Comparison of ENCODE assay signal across 24 cellular contexts in genomic region chr12:120652671-120653435, GRCh38. TPM values are rescaled to one million over a fixed set of nuclear protein-coding genes. Genes with fewer than 3 reads are reported as not detected.
DNase-seq lines count a peak whose midpoint lies in the region; ATAC-seq, FAIRE-seq and TF ChIP-seq lines count a peak whose summit lies in the region.
"Had no signal": no experiment of that assay in that cellular context is flagged by ENCODE, and none has a peak within 500 bp of the region (broad histone marks: within the 10 kb centered on the region; RNA-seq: fewer than 3 reads in every experiment).

No MANE protein-coding gene starts in this region.

- H3K9ac ChIP-seq in kidney (ENCODE audit: low read length in 2 of 2): no peak overlapping the region

- intact Hi-C loops in kidney (cut with DNase I): no loop called here
- intact Hi-C loops in sigmoid colon (cut with DNase I): no loop called here
- intact Hi-C loops in activated naive CD4-positive, alpha-beta T cell treated with anti-CD3 and anti-CD28 coated beads for 36 hours (cut with micrococcal nuclease): no loop called here

- no peak overlapping the region for H3K27ac ChIP-seq in kidney (ENCODE audit: low read depth in 2 of 2, low read length in 2 of 2)
- H3K27ac ChIP-seq in sigmoid colon: peak overlapping the region; percentile 67 to 83 (median 78)
- H3K27ac ChIP-seq: foreskin keratinocyte, SJSA1, spleen had no signal

- no peak overlapping the region for H3K4me3 Mint-ChIP-seq in HFFc6
- no peak overlapping the region for H3K4me3 Mint-ChIP-seq in activated naive CD4-positive, alpha-beta T cell treated with anti-CD3 and anti-CD28 coated beads for 36 hours
- H3K4me3 Mint-ChIP-seq: naive B cell; T-helper 2 cell treated with Interferon-gamma antibody and Interleukin-4, amounts not matched to agents 5 μg/mL and 100 μg/mL, for 36 hours had no signal

- FAIRE-seq in kidney (lab: Jason Lieb, UNC): no peak

- TF ChIP-seq CTCF in HFFc6 (IDR thresholded peaks at IDR 0.05): no peak
- no peak for TF ChIP-seq CTCF in kidney (IDR thresholded peaks at IDR 0.05; ENCODE audit: borderline replicate concordance, extremely low read depth, insufficient read depth)
- no peak for TF ChIP-seq CTCF in sigmoid colon (IDR thresholded peaks at IDR 0.05)

- TF ChIP-seq EP300 in sigmoid colon (IDR thresholded peaks at IDR 0.05): no peak

- H3K36me3 ChIP-seq in kidney (ENCODE audit: control insufficient read depth in 1 of 2, insufficient read depth in 2 of 2, low read length in 2 of 2): no peaks in the 10 kb centered on the region
- H3K36me3 ChIP-seq in sigmoid colon: no peaks in the 10 kb centered on the region
- H3K36me3 ChIP-seq: SJSA1, spleen had no signal

- H3K27me3 ChIP-seq in sigmoid colon: no peaks in the 10 kb centered on the region
- H3K27me3 ChIP-seq: SJSA1 had no signal

- CTCF ChIA-PET in activated naive CD4-positive, alpha-beta T cell treated with anti-CD3 and anti-CD28 coated beads for 36 hours (lab: Charles Lee): interaction anchor here (0.7 to 1.4 kb wide), 3 partner anchors 70 to 319 kb away, joined by 3 to 5 read pairs (median 5); no protein-coding TSS in a partner anchor

- DNase-seq in HFFc6: peak; percentile 29
- peak in 40 of 58 donors; percentile 10 to 79 (median 40) for DNase-seq in anterior cingulate cortex (lab: John Stamatoyannopoulos, UW)
- DNase-seq in kidney: peak; percentile 32
- DNase-seq in sigmoid colon: no peak
- no peak for DNase-seq in activated naive CD4-positive, alpha-beta T cell treated with anti-CD3 and anti-CD28 coated beads for 36 hours
- no peak for DNase-seq in activated naive CD4-positive, alpha-beta T cell treated with anti-CD3 and anti-CD28 coated beads, Interleukin-2, amount 50 U/mL, for 16 hours
- no peak for DNase-seq in superior temporal gyrus (ENCODE audit: extremely low spot score)
- DNase-seq: activated CD8-positive, alpha-beta memory T cell treated with anti-CD3 and anti-CD28 coated beads for 24 hours; Calu3; foreskin keratinocyte; HCEC 1CT; KBM-7; MV-4-11; naive B cell; NCI-H2029 treated with DMSO at 0.1 percent for 48 hours; NCI-H526 treated with DMSO at 0.1 percent for 48 hours; PC-3; spleen; stimulated activated CD8-positive, alpha-beta memory T cell treated with anti-CD3 and anti-CD28 coated beads, Interleukin-4, amount 100 ng/mL, for 48 hours had no signal

- no peak for TF ChIP-seq POLR2A in sigmoid colon (IDR thresholded peaks at IDR 0.05)

- H3K9me3 ChIP-seq in kidney (ENCODE audit: control insufficient read depth in 1 of 2, low read length in 2 of 2) (no peaks in the 10 kb centered on the region), sigmoid colon (no peaks in the 10 kb centered on the region)
- H3K9me3 ChIP-seq: SJSA1, spleen had no signal

- H3K9me3 Mint-ChIP-seq in HFFc6: no peaks in the 10 kb centered on the region
- H3K9me3 Mint-ChIP-seq in activated naive CD4-positive, alpha-beta T cell treated with anti-CD3 and anti-CD28 coated beads for 36 hours: no peaks in the 10 kb centered on the region
- H3K9me3 Mint-ChIP-seq: naive B cell; T-helper 2 cell treated with Interferon-gamma antibody and Interleukin-4, amounts not matched to agents 5 μg/mL and 100 μg/mL, for 36 hours had no signal

- no peaks in the 10 kb centered on the region for H3K36me3 Mint-ChIP-seq in HFFc6 (ENCODE audit: low read depth)
- no peaks in the 10 kb centered on the region for H3K36me3 Mint-ChIP-seq in activated naive CD4-positive, alpha-beta T cell treated with anti-CD3 and anti-CD28 coated beads for 36 hours (ENCODE audit: low read depth)
- H3K36me3 Mint-ChIP-seq: naive B cell had no signal

- H3K4me1 Mint-ChIP-seq in HFFc6 (ENCODE audit: low read depth): peaks cover 29% of the 10 kb centered on the region
- H3K4me1 Mint-ChIP-seq in activated naive CD4-positive, alpha-beta T cell treated with anti-CD3 and anti-CD28 coated beads for 36 hours (ENCODE audit: low read depth): peaks cover 10% of the 10 kb centered on the region

- H3K4me3 ChIP-seq in kidney (ENCODE audit: low read length in 2 of 2) (no peak overlapping the region), sigmoid colon (no peak overlapping the region)
- H3K4me3 ChIP-seq: SJSA1, spleen had no signal

- no peak for ATAC-seq in HG03432 (IDR thresholded peaks at IDR 0.05; ENCODE audit: unreplicated experiment)
- ATAC-seq: activated CD4-positive, CD25-positive, alpha-beta regulatory T cell treated with anti-CD3 and anti-CD28 coated beads, Interleukin-2, amount 50 U/mL, for 24 hours; foreskin keratinocyte; PC-3 had no signal

- no peak overlapping the region for H3K27ac Mint-ChIP-seq in HFFc6
- no peak overlapping the region for H3K27ac Mint-ChIP-seq in activated naive CD4-positive, alpha-beta T cell treated with anti-CD3 and anti-CD28 coated beads for 36 hours
- H3K27ac Mint-ChIP-seq: naive B cell; T-helper 2 cell treated with Interferon-gamma antibody and Interleukin-4, amounts not matched to agents 5 μg/mL and 100 μg/mL, for 36 hours had no signal

- peaks cover 33% of the 10 kb centered on the region for H3K27me3 Mint-ChIP-seq in HFFc6 (ENCODE audit: insufficient read depth)
- peaks cover 28% of the 10 kb centered on the region for H3K27me3 Mint-ChIP-seq in activated naive CD4-positive, alpha-beta T cell treated with anti-CD3 and anti-CD28 coated beads for 36 hours (ENCODE audit: low read depth)

- peaks cover 0 to 7% of the 10 kb centered on the region in 2 donors for H3K4me1 ChIP-seq in kidney (ENCODE audit: control insufficient read depth in 1 of 2, insufficient read depth in 1 of 2, low read depth in 1 of 2, low read length in 2 of 2)
- H3K4me1 ChIP-seq in sigmoid colon: peaks cover 0 to 59% (median 47%) of the 10 kb centered on the region in 4 donors
- H3K4me1 ChIP-seq: foreskin keratinocyte had no signal

- 50 to 76% methylated on average over 10 of the region's 10 CpGs for WGBS in sigmoid colon, 2 donors

RNA-seq across cellular contexts. Expression of gene CABP1, which starts 12.4 kb away (rescaled TPM):
- 1 to 10 TPM in 4 of 6 experiments, under 1 TPM in 2; 0.09 to 2.2 (median 1.4) TPM for total RNA-seq in HFFc6 (2021; fragmentation: NEBNext Ultra II Directional; extraction: Animal tissue kit (Norgen Biotek cat#: 25700))
- total RNA-seq in kidney (2.0 TPM), sigmoid colon (1 to 10 TPM in 3 of 4 donors, under 1 TPM in 1; 0.71 to 1.8 (median 1.7) TPM)
- polyA plus RNA-seq in kidney (ENCODE audit: insufficient read depth, low read depth, low replicate concordance) (24.1 TPM), sigmoid colon (1 to 10 TPM in 1 of 3 donors, under 1 TPM in 2; 0.60 to 1.6 (median 0.92) TPM)
- total RNA-seq in activated naive CD4-positive, alpha-beta T cell treated with anti-CD3 and anti-CD28 coated beads for 36 hours: not detected
- total RNA-seq: chondrocyte, foreskin keratinocyte, PC-3, SJSA1 had no signal
- polyA plus RNA-seq: foreskin keratinocyte had no signal

RNA-seq across cellular contexts. Expression of gene MLEC, which starts 34.1 kb away (rescaled TPM):
- total RNA-seq in HFFc6 (2021; fragmentation: NEBNext Ultra II Directional; extraction: Animal tissue kit (Norgen Biotek cat#: 25700)): 100 to 1,000 TPM; 195 to 241 (median 209) TPM
- 146 TPM for total RNA-seq in kidney
- polyA plus RNA-seq in kidney (ENCODE audit: insufficient read depth, low read depth, low replicate concordance): 60.3 TPM
- total RNA-seq in sigmoid colon: 10 to 100 TPM; 30.3 to 40.3 (median 33.6) TPM
- polyA plus RNA-seq in sigmoid colon: 100 to 1,000 TPM in 1 of 3 donors, 10 to 100 TPM in 2; 22.2 to 164 (median 31.0) TPM
- 10 to 100 TPM; 78.6 to 89.7 TPM for total RNA-seq in activated naive CD4-positive, alpha-beta T cell treated with anti-CD3 and anti-CD28 coated beads for 36 hours

RNA-seq across cellular contexts. Expression of gene UNC119B, which starts 57.4 kb away (rescaled TPM):
- 10 to 100 TPM; 32.9 to 39.5 (median 34.4) TPM for total RNA-seq in HFFc6 (2021; fragmentation: NEBNext Ultra II Directional; extraction: Animal tissue kit (Norgen Biotek cat#: 25700))
- 44.5 TPM for total RNA-seq in kidney
- 29.4 TPM for polyA plus RNA-seq in kidney (ENCODE audit: insufficient read depth, low read depth, low replicate concordance)
- 10 to 100 TPM; 11.1 to 18.3 (median 18.1) TPM for total RNA-seq in sigmoid colon
- 10 to 100 TPM in 1 of 3 donors, 1 to 10 TPM in 2; 8.4 to 19.3 (median 9.9) TPM for polyA plus RNA-seq in sigmoid colon
- total RNA-seq in activated naive CD4-positive, alpha-beta T cell treated with anti-CD3 and anti-CD28 coated beads for 36 hours: 10 to 100 TPM; 31.9 to 32.6 TPM

Comparison
In these comparisons a context has a peak if more than half of its experiments do, and no peak if none do; other contexts are left out.
1. DNase-seq: peak in HFFc6 (single experiment), anterior cingulate cortex (40 of 58) and kidney (single experiment); none in sigmoid colon (single experiment), activated naive CD4-positive, alpha-beta T cell treated with anti-CD3 and anti-CD28 coated beads for 36 hours (single experiment), activated naive CD4-positive, alpha-beta T cell treated with anti-CD3 and anti-CD28 coated beads, Interleukin-2, amount 50 U/mL, for 16 hours (single experiment) and superior temporal gyrus (single experiment).
2. H3K27ac ChIP-seq: peak in sigmoid colon (4 of 4); none in kidney (0 of 2).